In genomic region chr1:42179900-42180329, GRCh38 we compare ENCODE assay signal across 1 cellular context.
TF ChIP-seq lines count a peak whose summit lies in the region.

No MANE protein-coding gene starts in this region.

TF ChIP-seq in HEK293, 187 proteins besides CTCF, POLR2A, EP300 and RAD21 (continued from another document and continues in another):
- TF ChIP-seq TSHZ1 (tag by site-specific recombination; IDR thresholded peaks at IDR 0.05; ENCODE audit: borderline replicate concordance) (peak; percentile 76), ZNF274 (IDR thresholded peaks at IDR 0.05; ENCODE audit: low read length) (no peak), ZNF274 (tag by site-specific recombination; IDR thresholded peaks at IDR 0.05; ENCODE audit: borderline replicate concordance) (no peak), REPIN1 (tag by site-specific recombination; IDR thresholded peaks at IDR 0.05; ENCODE audit: low read depth) (no peak), KLF16 (tag by site-specific recombination; IDR thresholded peaks at IDR 0.05) (peak; percentile 70; the same call in 1 of the 2 replicates), ZNF658 (tag by site-specific recombination; IDR thresholded peaks at IDR 0.05) (no peak), KLF8 (tag by site-specific recombination; IDR thresholded peaks at IDR 0.05) (peak; percentile 84; the same call in 1 of the 2 replicates), WT1 (tag by site-specific recombination; IDR thresholded peaks at IDR 0.05) (peak; percentile 23; the same call in 1 of the 2 replicates), SCRT1 (tag by site-specific recombination; IDR thresholded peaks at IDR 0.05; ENCODE audit: borderline replicate concordance) (0 out of 2 replicates have a peak, but pooled peaks have one; percentile 11), PRDM6 (tag by site-specific recombination; IDR thresholded peaks at IDR 0.05) (peak; percentile 79), ZNF510 (tag by site-specific recombination; IDR thresholded peaks at IDR 0.05; ENCODE audit: insufficient replicate concordance) (no peak), ZNF692 (tag by site-specific recombination; IDR thresholded peaks at IDR 0.05) (peak; percentile 60; the same call in 1 of the 2 replicates), ZBTB11 (tag by site-specific recombination; conservative IDR thresholded peaks at IDR 0.05; ENCODE audit: low read depth) (peak; percentile 83), ZSCAN23 (tag by site-specific recombination; IDR thresholded peaks at IDR 0.05) (0 out of 2 replicates have a peak, but pooled peaks have one; percentile 84), ZBTB49 (tag by site-specific recombination; IDR thresholded peaks at IDR 0.05; ENCODE audit: low read depth) (no peak), ZNF335 (tag by site-specific recombination; conservative IDR thresholded peaks at IDR 0.05) (0 out of 2 replicates have a peak, but pooled peaks have one; percentile 43), ZNF26 (tag by site-specific recombination; IDR thresholded peaks at IDR 0.05) (no peak), ZNF600 (tag by site-specific recombination; IDR thresholded peaks at IDR 0.05) (peak; percentile 95), ZNF174 (tag by site-specific recombination; IDR thresholded peaks at IDR 0.05) (no peak), ZNF580 (tag by site-specific recombination; IDR thresholded peaks at IDR 0.05) (peak; percentile 90), ZNF785 (tag by site-specific recombination; IDR thresholded peaks at IDR 0.05) (no peak), ZNF76 (tag by site-specific recombination; IDR thresholded peaks at IDR 0.05; ENCODE audit: borderline replicate concordance, low read depth) (0 out of 2 replicates have a peak, but pooled peaks have one; percentile 21), ZNF292 (tag by site-specific recombination; IDR thresholded peaks at IDR 0.05; ENCODE audit: borderline replicate concordance, low read depth) (no peak), ZNF488 (tag by site-specific recombination; IDR thresholded peaks at IDR 0.05) (no peak), ZNF501 (tag by site-specific recombination; IDR thresholded peaks at IDR 0.05) (peak; percentile 83; the same call in 1 of the 2 replicates), ZNF629 (tag by site-specific recombination; IDR thresholded peaks at IDR 0.05) (peak; percentile 98), ZNF398 (tag by site-specific recombination; IDR thresholded peaks at IDR 0.05) (no peak; the same call in 1 of the 2 replicates), SP2 (tag by site-specific recombination; IDR thresholded peaks at IDR 0.05) (no peak; the same call in 1 of the 2 replicates)
